Comparison of ENCODE assay signal across 10 cellular contexts in the genomic region with DNA sequence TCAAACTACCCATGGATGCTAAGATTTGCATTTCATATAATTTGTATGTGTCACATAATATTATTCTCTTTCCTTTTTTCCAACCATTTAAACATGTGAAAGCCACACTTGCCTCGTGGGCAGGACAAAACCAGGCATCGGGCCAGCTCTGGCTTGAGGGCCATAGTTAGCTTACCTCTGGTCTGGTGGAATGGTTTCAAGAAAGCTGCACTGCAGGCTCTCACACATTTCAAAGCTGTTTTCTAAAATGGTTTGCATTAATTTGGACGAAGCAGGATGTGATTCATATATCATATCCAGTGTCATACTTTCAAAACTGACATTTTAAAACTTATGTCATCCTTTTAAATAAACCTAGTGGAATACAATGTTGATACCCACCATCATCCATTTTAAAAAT.
DNase-seq lines count a peak whose midpoint lies in the region; ATAC-seq and TF ChIP-seq lines count a peak whose summit lies in the region.
"Had no signal": no experiment of that assay in that cellular context is flagged by ENCODE, and none has a peak within 500 bp of the region (broad histone marks: within the 10 kb centered on the region; RNA-seq: fewer than 3 reads in every experiment).

No MANE protein-coding gene starts in this region.

- CTCF ChIA-PET in activated naive CD4-positive, alpha-beta T cell treated with anti-CD3 and anti-CD28 coated beads for 36 hours (lab: Charles Lee) = interaction anchor here (0.7 to 1.3 kb wide), 3 partner anchors 10 to 22 kb away, joined by 3 to 5 read pairs (median 5); no protein-coding TSS in a partner anchor
- CTCF ChIA-PET in Caco-2 (lab: Charles Lee) = no interaction called here

- no peak for TF ChIP-seq CTCF in choroid plexus epithelial cell (conservative IDR thresholded peaks at IDR 0.05; ENCODE audit: low read depth, low read length)
- TF ChIP-seq CTCF in esophagus muscularis mucosa (IDR thresholded peaks at IDR 0.05) = no peak
- TF ChIP-seq CTCF in Caco-2 (IDR thresholded peaks at IDR 0.05; ENCODE audit: insufficient read depth in 1 of 2, low read depth in 1 of 2, low read length in 1 of 2, severe bottlenecking in 1 of 2, unreplicated experiment in 1 of 2) = no peak
- TF ChIP-seq CTCF in neural progenitor cell (IDR thresholded peaks at IDR 0.05) = no peak

- peaks cover 6 to 55% (median 43%) of the 10 kb centered on the region in 4 donors for H3K4me1 ChIP-seq in esophagus muscularis mucosa
- H3K4me1 ChIP-seq in Caco-2 = peaks cover 4% of the 10 kb centered on the region; the same call in 1 of the 2 replicates
- H3K4me1 ChIP-seq in neural progenitor cell = peaks cover 12% of the 10 kb centered on the region

- intact Hi-C loops in activated naive CD4-positive, alpha-beta T cell treated with anti-CD3 and anti-CD28 coated beads for 36 hours (cut with micrococcal nuclease) = loop anchor here (1.0 kb wide), 1 partner anchor 9 kb away; no protein-coding TSS in a partner anchor
- intact Hi-C loops in esophagus muscularis mucosa (cut with DNase I) = no loop called here
- intact Hi-C loops in Caco-2 (cut with micrococcal nuclease; ENCODE audit: unreplicated experiment) = loop anchor here (10.0 kb wide), 1 partner anchor 877 kb away; a partner anchor contains a TSS

- POLR2A ChIA-PET in Caco-2 (lab: Charles Lee) = no interaction called here

- H3K27ac ChIP-seq in esophagus muscularis mucosa (replicated peaks in 1 of 4) (peak overlapping the region in 2 of 4 donors; percentile 19 to 31), neural progenitor cell (no peak overlapping the region)
- H3K27ac ChIP-seq: thoracic aorta had no signal

- WGBS in esophagus muscularis mucosa = 23% methylated on average over 3 of the region's 3 CpGs

- no peaks in the 10 kb centered on the region for H3K36me3 ChIP-seq in esophagus muscularis mucosa
- no peaks in the 10 kb centered on the region for H3K36me3 ChIP-seq in Caco-2 (ENCODE audit: control insufficient read depth, insufficient read depth, low read length)
- H3K36me3 ChIP-seq in neural progenitor cell = no peaks in the 10 kb centered on the region
- H3K36me3 ChIP-seq: thoracic aorta had no signal

- ATAC-seq in stimulated activated naive CD8-positive, alpha-beta T cell treated with anti-CD3 and anti-CD28 coated beads, Interleukin-15, Interleukin-2, amounts not matched to agents 100 U/mL and 50 U/mL, for 24 hours = peak; percentile 62

- TF ChIP-seq EP300 in esophagus muscularis mucosa (IDR thresholded peaks at IDR 0.05) = no peak

- no peak for TF ChIP-seq POLR2A in esophagus muscularis mucosa (IDR thresholded peaks at IDR 0.05; ENCODE audit: low read depth)

- H2AFZ ChIP-seq in neural progenitor cell (replicated peaks) = no peak overlapping the region

- H3K9me3 Mint-ChIP-seq in activated naive CD4-positive, alpha-beta T cell treated with anti-CD3 and anti-CD28 coated beads for 36 hours = no peaks in the 10 kb centered on the region
- H3K9me3 Mint-ChIP-seq in T-helper 2 cell treated with Interferon-gamma antibody and Interleukin-4, amounts not matched to agents 5 μg/mL and 100 μg/mL, for 36 hours = no peaks in the 10 kb centered on the region
- H3K9me3 Mint-ChIP-seq in Caco-2 (ENCODE audit: unreplicated experiment) (no peaks in the 10 kb centered on the region), neural progenitor cell (no peaks in the 10 kb centered on the region)
- H3K9me3 Mint-ChIP-seq: memory B cell had no signal

- DNase-seq in activated naive CD4-positive, alpha-beta T cell treated with anti-CD3 and anti-CD28 coated beads for 36 hours = peak; percentile 42
- no peak for DNase-seq in activated naive CD4-positive, alpha-beta T cell treated with anti-CD3 and anti-CD28 coated beads, Interleukin-2, amount 50 U/mL, for 16 hours
- DNase-seq in T-helper 2 cell treated with Interferon-gamma antibody and Interleukin-4, amounts not matched to agents 5 μg/mL and 100 μg/mL, for 36 hours (ENCODE audit: low spot score) = no peak
- peak; percentile 58 for DNase-seq in choroid plexus epithelial cell (ENCODE audit: low read depth)
- no peak for DNase-seq in stimulated activated naive CD8-positive, alpha-beta T cell treated with anti-CD3 and anti-CD28 coated beads, Interleukin-15, Interleukin-2, amounts not matched to agents 100 U/mL and 50 U/mL, for 24 hours
- DNase-seq in esophagus muscularis mucosa (ENCODE audit: extremely low spot score) = no peak
- no peak for DNase-seq in Caco-2
- no peak for DNase-seq in neural progenitor cell (ENCODE audit: low spot score)

- H3K27ac Mint-ChIP-seq in activated naive CD4-positive, alpha-beta T cell treated with anti-CD3 and anti-CD28 coated beads for 36 hours = peak overlapping the region; percentile 95
- peak overlapping the region; percentile 97 for H3K27ac Mint-ChIP-seq in T-helper 2 cell treated with Interferon-gamma antibody and Interleukin-4, amounts not matched to agents 5 μg/mL and 100 μg/mL, for 36 hours
- H3K27ac Mint-ChIP-seq in Caco-2 (ENCODE audit: unreplicated experiment) (no peak overlapping the region), neural progenitor cell (no peak overlapping the region)
- H3K27ac Mint-ChIP-seq: memory B cell had no signal

- peaks cover 90% of the 10 kb centered on the region for H3K4me1 Mint-ChIP-seq in activated naive CD4-positive, alpha-beta T cell treated with anti-CD3 and anti-CD28 coated beads for 36 hours (ENCODE audit: low read depth)
- peaks cover 67% of the 10 kb centered on the region for H3K4me1 Mint-ChIP-seq in T-helper 2 cell treated with Interferon-gamma antibody and Interleukin-4, amounts not matched to agents 5 μg/mL and 100 μg/mL, for 36 hours (ENCODE audit: low read depth)
- H3K4me1 Mint-ChIP-seq in Caco-2 (ENCODE audit: low read depth, unreplicated experiment) (no peaks in the 10 kb centered on the region), neural progenitor cell (peaks cover 28% of the 10 kb centered on the region)

- no peaks in the 10 kb centered on the region for H3F3A ChIP-seq in neural progenitor cell (ENCODE audit: low read depth)

- no peaks in the 10 kb centered on the region for H3K9me3 ChIP-seq in esophagus muscularis mucosa
- no peaks in the 10 kb centered on the region for H3K9me3 ChIP-seq in Caco-2
- no peaks in the 10 kb centered on the region for H3K9me3 ChIP-seq in neural progenitor cell (ENCODE audit: low read depth)
- H3K9me3 ChIP-seq: thoracic aorta had no signal

- no peak overlapping the region for H3K4me3 ChIP-seq in choroid plexus epithelial cell (ENCODE audit: low read depth, low read length)
- no peak overlapping the region for H3K4me3 ChIP-seq in esophagus muscularis mucosa
- H3K4me3 ChIP-seq in Caco-2 (ENCODE audit: low read depth, low read length) = no peak overlapping the region
- H3K4me3 ChIP-seq in neural progenitor cell = no peak overlapping the region
- H3K4me3 ChIP-seq: thoracic aorta had no signal

- H3K36me3 Mint-ChIP-seq in activated naive CD4-positive, alpha-beta T cell treated with anti-CD3 and anti-CD28 coated beads for 36 hours (ENCODE audit: low read depth) = peaks cover 49% of the 10 kb centered on the region
- peaks cover 30% of the 10 kb centered on the region for H3K36me3 Mint-ChIP-seq in T-helper 2 cell treated with Interferon-gamma antibody and Interleukin-4, amounts not matched to agents 5 μg/mL and 100 μg/mL, for 36 hours (ENCODE audit: low read depth)
- H3K36me3 Mint-ChIP-seq in Caco-2 (ENCODE audit: insufficient read depth, unreplicated experiment) (no peaks in the 10 kb centered on the region), neural progenitor cell (no peaks in the 10 kb centered on the region)
- H3K36me3 Mint-ChIP-seq: memory B cell had no signal

- no peak overlapping the region for H3K9ac ChIP-seq in neural progenitor cell

- H3K79me2 ChIP-seq in neural progenitor cell (ENCODE audit: low read depth) = no peaks in the 10 kb centered on the region

- H3K27me3 ChIP-seq in esophagus muscularis mucosa = no peaks in the 10 kb centered on the region
- no peaks in the 10 kb centered on the region for H3K27me3 ChIP-seq in Caco-2 (replicated peaks; ENCODE audit: control insufficient read depth, insufficient read depth, low read length)
- no peaks in the 10 kb centered on the region for H3K27me3 ChIP-seq in neural progenitor cell

- no peaks in the 10 kb centered on the region for H4K20me1 ChIP-seq in neural progenitor cell (ENCODE audit: low read depth)

- BruUV-seq in Caco-2 (replicated peaks; lab: Mats Ljungman, UMichigan) = no TSS peak

- no peak overlapping the region for H3K4me2 ChIP-seq in neural progenitor cell

- H3K27me3 Mint-ChIP-seq in activated naive CD4-positive, alpha-beta T cell treated with anti-CD3 and anti-CD28 coated beads for 36 hours (ENCODE audit: low read depth) = no peaks in the 10 kb centered on the region
- H3K27me3 Mint-ChIP-seq in T-helper 2 cell treated with Interferon-gamma antibody and Interleukin-4, amounts not matched to agents 5 μg/mL and 100 μg/mL, for 36 hours (ENCODE audit: low read depth) = no peaks in the 10 kb centered on the region
- H3K27me3 Mint-ChIP-seq in Caco-2 (ENCODE audit: insufficient read depth, unreplicated experiment) (no peaks in the 10 kb centered on the region), neural progenitor cell (ENCODE audit: insufficient read depth, low read depth) (no peaks in the 10 kb centered on the region)
- H3K27me3 Mint-ChIP-seq: memory B cell had no signal

- H3K4me3 Mint-ChIP-seq in activated naive CD4-positive, alpha-beta T cell treated with anti-CD3 and anti-CD28 coated beads for 36 hours = peak overlapping the region; percentile 14
- peak overlapping the region; percentile 67 for H3K4me3 Mint-ChIP-seq in T-helper 2 cell treated with Interferon-gamma antibody and Interleukin-4, amounts not matched to agents 5 μg/mL and 100 μg/mL, for 36 hours
- H3K4me3 Mint-ChIP-seq in Caco-2 (ENCODE audit: unreplicated experiment) (no peak overlapping the region), neural progenitor cell (no peak overlapping the region)
- H3K4me3 Mint-ChIP-seq: memory B cell had no signal

Comparison
In these comparisons a context has a peak if more than half of its experiments do, and no peak if none do; other contexts are left out.
1. DNase-seq: peak in activated naive CD4-positive, alpha-beta T cell treated with anti-CD3 and anti-CD28 coated beads for 36 hours (single experiment) and choroid plexus epithelial cell (single experiment); none in activated naive CD4-positive, alpha-beta T cell treated with anti-CD3 and anti-CD28 coated beads, Interleukin-2, amount 50 U/mL, for 16 hours (single experiment), T-helper 2 cell treated with Interferon-gamma antibody and Interleukin-4, amounts not matched to agents 5 μg/mL and 100 μg/mL, for 36 hours (single experiment), stimulated activated naive CD8-positive, alpha-beta T cell treated with anti-CD3 and anti-CD28 coated beads, Interleukin-15, Interleukin-2, amounts not matched to agents 100 U/mL and 50 U/mL, for 24 hours (single experiment), esophagus muscularis mucosa (single experiment), Caco-2 (0 of 2) and neural progenitor cell (single experiment).
2. H3K27ac Mint-ChIP-seq: peak in activated naive CD4-positive, alpha-beta T cell treated with anti-CD3 and anti-CD28 coated beads for 36 hours (single experiment) and T-helper 2 cell treated with Interferon-gamma antibody and Interleukin-4, amounts not matched to agents 5 μg/mL and 100 μg/mL, for 36 hours (single experiment); none in Caco-2 (single experiment) and neural progenitor cell (single experiment).
3. H3K4me3 Mint-ChIP-seq: peak in activated naive CD4-positive, alpha-beta T cell treated with anti-CD3 and anti-CD28 coated beads for 36 hours (single experiment) and T-helper 2 cell treated with Interferon-gamma antibody and Interleukin-4, amounts not matched to agents 5 μg/mL and 100 μg/mL, for 36 hours (single experiment); none in Caco-2 (single experiment) and neural progenitor cell (single experiment).